ENCODE assay signal across 25 cellular contexts in the genomic region with DNA sequence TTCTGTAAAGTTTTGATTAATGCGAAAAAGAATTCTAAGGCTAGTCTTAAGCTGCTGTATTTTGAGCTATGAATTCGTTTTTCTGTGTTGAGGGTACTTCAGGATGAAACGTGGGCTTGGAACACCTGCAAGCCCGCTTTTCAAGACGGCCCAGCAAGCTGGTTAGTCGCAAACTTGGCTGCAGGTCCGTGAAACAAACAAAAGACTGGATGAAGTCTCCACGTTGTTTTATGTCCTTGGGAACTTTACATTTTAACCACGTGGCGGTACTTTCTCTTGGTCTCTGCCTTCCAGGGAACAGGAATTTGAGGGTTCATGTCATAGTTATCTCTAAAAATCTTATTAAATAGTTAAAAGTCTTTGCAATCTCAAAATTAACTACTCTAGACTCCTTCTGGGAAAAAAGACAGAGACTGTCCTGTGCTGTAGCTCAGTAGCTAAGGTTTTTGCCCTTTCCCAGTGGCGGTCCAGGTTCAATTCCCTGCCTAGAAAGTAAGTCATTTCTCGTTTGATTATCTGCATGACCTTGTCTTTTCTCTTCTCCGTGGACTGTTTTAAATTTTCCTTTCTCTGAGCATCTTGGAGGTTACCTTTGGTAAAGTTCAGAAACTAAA. TPM values are rescaled to one million over a fixed set of nuclear protein-coding genes. Genes with fewer than 3 reads are reported as not detected.
"Had no signal": no experiment of that assay in that cellular context is flagged by ENCODE, and none has a peak within 500 bp of the region (broad histone marks: within the 10 kb centered on the region; RNA-seq: fewer than 3 reads in every experiment).

No MANE protein-coding gene starts in this region.

- H3K4me3 ChIP-seq: SJSA1 had no signal

- H3K4me3 Mint-ChIP-seq: activated B cell treated with CpG ODN at 0.5 μM for 24 hours; activated CD8-positive, alpha-beta T cell treated with anti-CD3 and anti-CD28 coated beads, Interleukin-2, amount 10 ng/mL, durations not matched to agents 7 days and 5 days; activated naive CD4-positive, alpha-beta T cell treated with anti-CD3 and anti-CD28 coated beads, Interleukin-2, amount 50 U/mL, for 24 hours; activated T-helper 1 cell treated with anti-CD3 and anti-CD28 coated beads, Interleukin-12 subunit alpha, Interleukin-12 subunit beta, Interleukin-2, Interleukin-4 antibody, amounts not matched to agents 30 ng/mL and 10 ng/mL and 1 ng/mL, durations not matched to agents 14 hours and 24 hours and 36 hours; T-helper 17 cell had no signal

- H3K4me1 Mint-ChIP-seq: activated B cell treated with CpG ODN at 0.5 μM for 24 hours; activated naive CD4-positive, alpha-beta T cell treated with anti-CD3 and anti-CD28 coated beads, Interleukin-2, amount 50 U/mL, for 24 hours; T-helper 17 cell had no signal

- H3K9me3 ChIP-seq: SJSA1 had no signal

- H3K27ac Mint-ChIP-seq: activated B cell treated with CpG ODN at 0.5 μM for 24 hours; activated CD8-positive, alpha-beta T cell treated with anti-CD3 and anti-CD28 coated beads, Interleukin-2, amount 10 ng/mL, durations not matched to agents 7 days and 5 days; activated naive CD4-positive, alpha-beta T cell treated with anti-CD3 and anti-CD28 coated beads, Interleukin-2, amount 50 U/mL, for 24 hours; activated T-helper 1 cell treated with anti-CD3 and anti-CD28 coated beads, Interleukin-12 subunit alpha, Interleukin-12 subunit beta, Interleukin-2, Interleukin-4 antibody, amounts not matched to agents 30 ng/mL and 10 ng/mL and 1 ng/mL, durations not matched to agents 14 hours and 24 hours and 36 hours; T-helper 17 cell had no signal

- ATAC-seq: activated CD8-positive, alpha-beta T cell treated with anti-CD3 and anti-CD28 coated beads, Interleukin-2, amount 10 ng/mL, durations not matched to agents 7 days and 5 days; T-helper 17 cell had no signal

- FAIRE-seq: bronchial epithelial cell, RCC 7860 had no signal

- H3K36me3 ChIP-seq: SJSA1 had no signal

- H3K36me3 Mint-ChIP-seq: activated naive CD4-positive, alpha-beta T cell treated with anti-CD3 and anti-CD28 coated beads, Interleukin-2, amount 50 U/mL, for 24 hours had no signal

- DNase-seq: activated B cell treated with CpG ODN at 0.5 μM for 24 hours; activated CD4-positive, alpha-beta T cell treated with anti-CD3 and anti-CD28 coated beads for 1 hour; activated CD8-positive, alpha-beta memory T cell treated with anti-CD3 and anti-CD28 coated beads, Interleukin-2, amount 50 U/mL, for 48 hours; activated CD8-positive, alpha-beta T cell treated with anti-CD3 and anti-CD28 coated beads, Interleukin-2, amount 10 ng/mL, durations not matched to agents 7 days and 5 days; activated effector memory CD4-positive, alpha-beta T cell treated with Interleukin-2 at 50 U/mL for 16 hours; activated naive CD4-positive, alpha-beta T cell; activated T-cell treated with anti-CD3 and anti-CD28 coated beads, Interleukin-2, amount 50 U/mL, for 1 hour; aorta; central memory CD4-positive, alpha-beta T cell; MM.1S; NCI-H1105; NCI-H1436; NCI-H1694 treated with DMSO at 0.1 percent for 48 hours; NCI-H2029 treated with DMSO at 0.1 percent for 48 hours; NCI-H510A treated with DMSO at 0.1 percent for 48 hours; NCI-H69; NK-92 treated with Interleukin-12 subunit alpha and Interleukin-12 subunit beta, amount 100 ng/mL, for 24 hours; SHP77; T-helper 17 cell; T-helper 9 cell had no signal

- H3K9me3 Mint-ChIP-seq: activated naive CD4-positive, alpha-beta T cell treated with anti-CD3 and anti-CD28 coated beads, Interleukin-2, amount 50 U/mL, for 24 hours had no signal

- H3K27me3 ChIP-seq: SJSA1 had no signal

- H3K27ac ChIP-seq: SJSA1 had no signal

- H3K27me3 Mint-ChIP-seq: activated B cell treated with CpG ODN at 0.5 μM for 24 hours; activated naive CD4-positive, alpha-beta T cell treated with anti-CD3 and anti-CD28 coated beads, Interleukin-2, amount 50 U/mL, for 24 hours; T-helper 17 cell had no signal

- H3K4me1 ChIP-seq: SJSA1 had no signal

RNA-seq across cellular contexts. Expression of a gene that starts 21.0 kb away (rescaled TPM):
- total RNA-seq: activated B cell treated with CpG ODN at 0.5 μM for 24 hours; activated CD8-positive, alpha-beta T cell treated with anti-CD3 and anti-CD28 coated beads, Interleukin-2, amount 10 ng/mL, durations not matched to agents 7 days and 5 days; activated T-helper 1 cell treated with anti-CD3 and anti-CD28 coated beads, Interleukin-12 subunit alpha, Interleukin-12 subunit beta, Interleukin-2, Interleukin-4 antibody, amounts not matched to agents 30 ng/mL and 10 ng/mL and 1 ng/mL, durations not matched to agents 14 hours and 24 hours and 36 hours; T-helper 17 cell had no signal
